Comparison of ENCODE assay signal across 8 cellular contexts in the genomic region with DNA sequence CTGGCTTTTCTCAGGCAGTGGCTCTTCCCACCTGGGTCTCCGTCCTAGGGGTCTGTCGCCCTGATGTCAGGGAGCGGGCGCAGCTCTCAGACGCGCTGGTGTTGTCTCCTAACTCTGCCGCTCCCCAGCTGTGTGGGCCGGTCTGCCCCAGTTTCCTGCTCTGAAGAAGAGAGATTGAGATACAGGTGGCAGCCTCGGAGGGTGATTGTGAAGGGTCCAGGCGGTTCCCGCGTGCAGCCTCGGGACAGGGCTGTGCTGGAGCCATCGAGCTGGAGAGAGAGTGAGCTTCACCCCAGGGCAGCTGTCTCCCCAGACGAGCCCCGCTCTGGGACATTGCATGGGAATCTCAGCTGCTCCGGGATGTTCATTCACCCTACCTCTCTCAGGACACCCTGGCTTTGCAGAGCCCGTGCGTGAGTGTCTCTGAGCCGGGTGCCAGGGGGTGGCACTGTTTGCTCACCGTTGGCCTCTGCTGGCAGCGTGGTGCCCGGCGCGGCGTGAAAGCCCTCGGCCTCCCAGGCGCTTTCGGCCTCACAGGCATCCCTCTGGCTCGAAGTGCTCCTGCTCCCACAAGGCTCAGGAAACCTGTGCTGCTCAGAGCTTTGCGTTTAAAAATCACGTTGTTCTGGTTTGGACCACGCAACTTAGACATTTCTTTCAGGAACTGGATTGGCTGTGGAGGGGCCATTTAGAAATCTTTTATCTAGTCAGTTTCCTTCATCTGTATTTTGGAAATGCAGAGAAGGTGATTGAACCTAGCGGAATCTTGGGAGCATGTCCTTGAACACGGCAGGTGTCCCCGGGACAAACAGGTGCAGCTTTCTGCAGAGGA. TPM values are rescaled to one million over a fixed set of nuclear protein-coding genes. Genes with fewer than 3 reads are reported as not detected.
DNase-seq lines count a peak whose midpoint lies in the region; ATAC-seq and TF ChIP-seq lines count a peak whose summit lies in the region.

No MANE protein-coding gene starts in this region.

- peak; percentile 53 for ATAC-seq in T-helper 17 cell
- ATAC-seq in HG02642 (IDR thresholded peaks at IDR 0.05; ENCODE audit: poor library complexity, unreplicated experiment): no peak
- no peak for ATAC-seq in GM21737 (IDR thresholded peaks at IDR 0.05; ENCODE audit: unreplicated experiment)

- H3K23ac ChIP-seq in mesendoderm (ENCODE audit: low read length): no peak overlapping the region

- no peak overlapping the region for H4K8ac ChIP-seq in mesendoderm (ENCODE audit: low read depth, low read length)

- H3K36me3 ChIP-seq in colonic mucosa (no peaks in the 10 kb centered on the region), mesendoderm (ENCODE audit: control insufficient read depth, insufficient read depth, low read length) (no peaks in the 10 kb centered on the region), Caco-2 (ENCODE audit: control insufficient read depth, insufficient read depth, low read length) (no peaks in the 10 kb centered on the region)

- H3K27me3 ChIP-seq in colonic mucosa (peaks cover 2% of the 10 kb centered on the region), mesendoderm (ENCODE audit: insufficient read depth, low read length, poor library complexity) (no peaks in the 10 kb centered on the region), Caco-2 (replicated peaks; ENCODE audit: control insufficient read depth, insufficient read depth, low read length) (no peaks in the 10 kb centered on the region; the same call in 1 of the 2 replicates)

- H2BK120ac ChIP-seq in mesendoderm (ENCODE audit: low read depth, low read length): no peak overlapping the region

- H2BK15ac ChIP-seq in mesendoderm (replicated peaks; ENCODE audit: low read depth): no peak overlapping the region

- peak; percentile 80 for DNase-seq in COR-L47 (lab: John Stamatoyannopoulos, UW)
- DNase-seq in HT-29 (ENCODE audit: low spot score): peak; percentile 79
- no peak for DNase-seq in T-helper 17 cell
- DNase-seq in colonic mucosa: peak; percentile 35
- DNase-seq in mesendoderm: peak; percentile 22
- DNase-seq in Caco-2: no peak

- H2AK5ac ChIP-seq in mesendoderm (ENCODE audit: low read length): no peak overlapping the region

- TF ChIP-seq CTCF in colonic mucosa (IDR thresholded peaks at IDR 0.05): no peak
- no peak for TF ChIP-seq CTCF in Caco-2 (IDR thresholded peaks at IDR 0.05; ENCODE audit: insufficient read depth in 1 of 2, low read depth in 1 of 2, low read length in 1 of 2, severe bottlenecking in 1 of 2, unreplicated experiment in 1 of 2)

- H3K36me3 Mint-ChIP-seq in T-helper 17 cell (ENCODE audit: low read depth) (peaks cover 2% of the 10 kb centered on the region), Caco-2 (ENCODE audit: insufficient read depth, unreplicated experiment) (peaks cover 1% of the 10 kb centered on the region)

- BruUV-seq in Caco-2 (replicated peaks; lab: Mats Ljungman, UMichigan): no TSS peak

- H3K27me3 Mint-ChIP-seq in T-helper 17 cell: peaks cover 34% of the 10 kb centered on the region
- H3K27me3 Mint-ChIP-seq in Caco-2 (ENCODE audit: insufficient read depth, unreplicated experiment): peaks cover 13% of the 10 kb centered on the region

- intact Hi-C loops in colonic mucosa (cut with DNase I): no loop called here
- intact Hi-C loops in Caco-2 (cut with micrococcal nuclease; ENCODE audit: unreplicated experiment): no loop called here

- no peak overlapping the region for H4K5ac ChIP-seq in mesendoderm (ENCODE audit: low read length)

- no peak overlapping the region for H3K18ac ChIP-seq in mesendoderm (ENCODE audit: low read length)

- H3K9ac ChIP-seq in colonic mucosa (ENCODE audit: low read depth in 2 of 2, low read length in 2 of 2): no peak overlapping the region
- H3K9ac ChIP-seq in mesendoderm (ENCODE audit: low read length): no peak overlapping the region

- no peak overlapping the region for H3K4ac ChIP-seq in mesendoderm (ENCODE audit: low read depth, low read length)

- H3K4me2 ChIP-seq in mesendoderm (ENCODE audit: low read length): no peak overlapping the region

- H3K27ac ChIP-seq in colonic mucosa (no peak overlapping the region), mesendoderm (ENCODE audit: low read depth, low read length) (no peak overlapping the region)

- H3K4me1 Mint-ChIP-seq in T-helper 17 cell (peaks cover 6% of the 10 kb centered on the region), Caco-2 (ENCODE audit: low read depth, unreplicated experiment) (no peaks in the 10 kb centered on the region)

- H3K9me3 Mint-ChIP-seq in Caco-2 (ENCODE audit: unreplicated experiment): peaks cover 18% of the 10 kb centered on the region

- H3K79me1 ChIP-seq in mesendoderm (ENCODE audit: low read length): no peaks in the 10 kb centered on the region

- H3K27ac Mint-ChIP-seq in T-helper 17 cell (no peak overlapping the region), Caco-2 (ENCODE audit: unreplicated experiment) (no peak overlapping the region)

- no peak overlapping the region for H3K4me3 Mint-ChIP-seq in T-helper 17 cell
- no peak overlapping the region for H3K4me3 Mint-ChIP-seq in Caco-2 (ENCODE audit: unreplicated experiment)

- POLR2A ChIA-PET in Caco-2 (lab: Charles Lee): no interaction called here

- H3K4me1 ChIP-seq in colonic mucosa: no peaks in the 10 kb centered on the region
- H3K4me1 ChIP-seq in mesendoderm (ENCODE audit: control insufficient read depth, low read depth, low read length): no peaks in the 10 kb centered on the region
- H3K4me1 ChIP-seq in Caco-2: no peaks in the 10 kb centered on the region

- H3K4me3 ChIP-seq in colonic mucosa (no peak overlapping the region), mesendoderm (ENCODE audit: low read length) (no peak overlapping the region), Caco-2 (ENCODE audit: low read depth, low read length) (no peak overlapping the region)

- H3K56ac ChIP-seq in mesendoderm (ENCODE audit: low read length): no peak overlapping the region

- H3K79me2 ChIP-seq in mesendoderm (ENCODE audit: control insufficient read depth, insufficient read depth, low read length): no peaks in the 10 kb centered on the region

- CTCF ChIA-PET in Caco-2 (lab: Charles Lee): interaction anchor here (2.1 kb wide), 1 partner anchor 10 kb away, joined by 5 read pairs; no protein-coding TSS in a partner anchor

- no peak overlapping the region for H2BK5ac ChIP-seq in mesendoderm (ENCODE audit: low read length)

- WGBS in mesendoderm (ENCODE audit: extremely low coverage, insufficient coverage, low lambda C conversion rate): no CpG with 5 or more reads among the region's 36 CpGs

- no peaks in the 10 kb centered on the region for H3K9me3 ChIP-seq in T-helper 17 cell (ENCODE audit: control insufficient read depth, low read length, poor library complexity, severe bottlenecking)
- no peaks in the 10 kb centered on the region for H3K9me3 ChIP-seq in colonic mucosa
- H3K9me3 ChIP-seq in Caco-2: no peaks in the 10 kb centered on the region; the same call in 1 of the 2 replicates

RNA-seq across cellular contexts. Expression of a gene that starts 33.8 kb away (rescaled TPM):
- total RNA-seq in HT-29 (2014; rRNA removed; shearing (Covaris generic)): 18.0 and 19.0 TPM in 2 replicates
- 10 to 100 TPM; 73.6 to 87.8 TPM for total RNA-seq in T-helper 17 cell
- total RNA-seq in colonic mucosa: 10 to 100 TPM; 26.2 to 38.7 TPM
- 10.0 TPM for polyA plus RNA-seq in mesendoderm (2013, experiment 1 of 2)
- polyA plus RNA-seq in mesendoderm (2013, experiment 2 of 2): 10.5 TPM
- 32.1 and 33.6 TPM in 2 replicates for total RNA-seq in Caco-2 (2022)

RNA-seq across cellular contexts. Expression of a gene that starts 38.9 kb away (rescaled TPM):
- not detected in 2 replicates for total RNA-seq in HT-29 (2014; rRNA removed; shearing (Covaris generic))
- total RNA-seq in T-helper 17 cell (not detected), colonic mucosa (not detected), Caco-2 (2022) (not detected in 2 replicates)
- not detected for polyA plus RNA-seq in mesendoderm (2013, experiment 1 of 2)
- not detected for polyA plus RNA-seq in mesendoderm (2013, experiment 2 of 2)

Comparison
In these comparisons a context has a peak if more than half of its experiments do, and no peak if none do; other contexts are left out.
1. DNase-seq: peak in COR-L47 (single experiment), HT-29 (single experiment), colonic mucosa (single experiment) and mesendoderm (single experiment); none in T-helper 17 cell (0 of 3) and Caco-2 (0 of 2).